ENCODE assay signal across 1 cellular context in the genomic region with DNA sequence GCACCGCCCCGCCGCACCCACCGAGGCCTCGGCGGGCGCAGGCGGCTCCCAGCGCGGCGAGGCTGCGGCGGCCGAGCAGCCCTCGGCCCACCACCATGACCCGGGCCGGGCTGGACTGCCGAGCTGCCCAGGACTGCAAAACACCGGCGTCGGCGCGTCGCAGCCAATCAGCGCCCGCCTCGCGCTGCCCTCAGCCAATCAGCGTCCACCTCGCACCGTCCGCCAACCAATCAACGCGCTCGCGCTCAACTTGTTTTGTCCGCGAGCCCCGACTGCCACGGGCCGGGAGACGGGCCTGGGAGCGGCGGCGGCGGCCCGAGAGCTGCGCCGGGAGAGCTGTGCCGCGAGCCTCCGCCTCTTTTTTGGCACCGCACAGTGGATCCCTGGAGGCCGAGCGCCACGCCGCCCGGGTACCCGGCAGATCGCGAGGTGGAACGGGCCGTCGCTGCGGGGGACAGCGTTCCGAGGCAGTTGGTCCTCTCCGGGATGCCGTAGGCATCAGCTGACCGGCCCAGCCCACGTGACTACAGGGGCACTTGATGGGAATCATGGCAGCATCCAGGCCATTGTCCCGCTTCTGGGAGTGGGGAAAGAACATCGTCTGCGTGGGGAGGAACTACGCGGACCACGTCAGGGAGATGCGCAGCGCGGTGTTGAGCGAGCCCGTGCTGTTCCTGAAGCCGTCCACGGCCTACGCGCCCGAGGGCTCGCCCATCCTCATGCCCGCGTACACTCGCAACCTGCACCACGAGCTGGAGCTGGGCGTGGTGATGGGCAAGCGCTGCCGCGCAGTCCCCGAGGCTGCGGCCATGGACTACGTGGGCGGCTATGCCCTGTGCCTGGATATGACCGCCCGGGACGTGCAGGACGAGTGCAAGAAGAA.
TF ChIP-seq lines count a peak whose summit lies in the region.

Gene FAHD1, plus strand, starts transcription at position 516 of the 883 bp plus-strand sequence. Its CDS starts 33 bp downstream, at position 549.
Gene HAGH, minus strand, starts transcription at position 135 of the 883 bp plus-strand sequence. Its CDS starts 38 bp downstream, at position 97.

TF ChIP-seq in GM12878, 131 proteins besides CTCF, POLR2A, EP300 and RAD21 (continued from another document and continues in another):
- peak; percentile 98 for TF ChIP-seq NKRF (conservative IDR thresholded peaks at IDR 0.05)
- TF ChIP-seq, protein P1, sequence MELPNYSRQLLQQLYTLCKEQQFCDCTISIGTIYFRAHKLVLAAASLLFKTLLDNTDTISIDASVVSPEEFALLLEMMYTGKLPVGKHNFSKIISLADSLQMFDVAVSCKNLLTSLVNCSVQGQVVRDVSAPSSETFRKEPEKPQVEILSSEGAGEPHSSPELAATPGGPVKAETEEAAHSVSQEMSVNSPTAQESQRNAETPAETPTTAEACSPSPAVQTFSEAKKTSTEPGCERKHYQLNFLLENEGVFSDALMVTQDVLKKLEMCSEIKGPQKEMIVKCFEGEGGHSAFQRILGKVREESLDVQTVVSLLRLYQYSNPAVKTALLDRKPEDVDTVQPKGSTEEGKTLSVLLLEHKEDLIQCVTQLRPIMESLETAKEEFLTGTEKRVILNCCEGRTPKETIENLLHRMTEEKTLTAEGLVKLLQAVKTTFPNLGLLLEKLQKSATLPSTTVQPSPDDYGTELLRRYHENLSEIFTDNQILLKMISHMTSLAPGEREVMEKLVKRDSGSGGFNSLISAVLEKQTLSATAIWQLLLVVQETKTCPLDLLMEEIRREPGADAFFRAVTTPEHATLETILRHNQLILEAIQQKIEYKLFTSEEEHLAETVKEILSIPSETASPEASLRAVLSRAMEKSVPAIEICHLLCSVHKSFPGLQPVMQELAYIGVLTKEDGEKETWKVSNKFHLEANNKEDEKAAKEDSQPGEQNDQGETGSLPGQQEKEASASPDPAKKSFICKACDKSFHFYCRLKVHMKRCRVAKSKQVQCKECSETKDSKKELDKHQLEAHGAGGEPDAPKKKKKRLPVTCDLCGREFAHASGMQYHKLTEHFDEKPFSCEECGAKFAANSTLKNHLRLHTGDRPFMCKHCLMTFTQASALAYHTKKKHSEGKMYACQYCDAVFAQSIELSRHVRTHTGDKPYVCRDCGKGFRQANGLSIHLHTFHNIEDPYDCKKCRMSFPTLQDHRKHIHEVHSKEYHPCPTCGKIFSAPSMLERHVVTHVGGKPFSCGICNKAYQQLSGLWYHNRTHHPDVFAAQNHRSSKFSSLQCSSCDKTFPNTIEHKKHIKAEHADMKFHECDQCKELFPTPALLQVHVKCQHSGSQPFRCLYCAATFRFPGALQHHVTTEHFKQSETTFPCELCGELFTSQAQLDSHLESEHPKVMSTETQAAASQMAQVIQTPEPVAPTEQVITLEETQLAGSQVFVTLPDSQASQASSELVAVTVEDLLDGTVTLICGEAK (IDR thresholded peaks at IDR 0.05; ENCODE audit: borderline replicate concordance), result 0 out of 2 replicates have a peak, but pooled peaks have one; percentile 17
- no peak for TF ChIP-seq ZNF622 (IDR thresholded peaks at IDR 0.05)
- TF ChIP-seq, protein P2, sequence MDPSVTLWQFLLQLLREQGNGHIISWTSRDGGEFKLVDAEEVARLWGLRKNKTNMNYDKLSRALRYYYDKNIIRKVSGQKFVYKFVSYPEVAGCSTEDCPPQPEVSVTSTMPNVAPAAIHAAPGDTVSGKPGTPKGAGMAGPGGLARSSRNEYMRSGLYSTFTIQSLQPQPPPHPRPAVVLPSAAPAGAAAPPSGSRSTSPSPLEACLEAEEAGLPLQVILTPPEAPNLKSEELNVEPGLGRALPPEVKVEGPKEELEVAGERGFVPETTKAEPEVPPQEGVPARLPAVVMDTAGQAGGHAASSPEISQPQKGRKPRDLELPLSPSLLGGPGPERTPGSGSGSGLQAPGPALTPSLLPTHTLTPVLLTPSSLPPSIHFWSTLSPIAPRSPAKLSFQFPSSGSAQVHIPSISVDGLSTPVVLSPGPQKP (IDR thresholded peaks at IDR 0.05; ENCODE audit: low read depth, low read length), result no peak; the same call in 1 of the 2 replicates
- no peak for TF ChIP-seq ESRRA (IDR thresholded peaks at IDR 0.05; ENCODE audit: low read length)
- no peak for TF ChIP-seq BACH1 (IDR thresholded peaks at IDR 0.05; ENCODE audit: borderline replicate concordance)
- TF ChIP-seq NR2C2 (IDR thresholded peaks at IDR 0.05; ENCODE audit: borderline replicate concordance, control insufficient read depth, insufficient read length, low read depth), result no peak
- no peak for TF ChIP-seq NRF1 (conservative IDR thresholded peaks at IDR 0.05; ENCODE audit: low read depth, low read length)
- TF ChIP-seq, protein P3, sequence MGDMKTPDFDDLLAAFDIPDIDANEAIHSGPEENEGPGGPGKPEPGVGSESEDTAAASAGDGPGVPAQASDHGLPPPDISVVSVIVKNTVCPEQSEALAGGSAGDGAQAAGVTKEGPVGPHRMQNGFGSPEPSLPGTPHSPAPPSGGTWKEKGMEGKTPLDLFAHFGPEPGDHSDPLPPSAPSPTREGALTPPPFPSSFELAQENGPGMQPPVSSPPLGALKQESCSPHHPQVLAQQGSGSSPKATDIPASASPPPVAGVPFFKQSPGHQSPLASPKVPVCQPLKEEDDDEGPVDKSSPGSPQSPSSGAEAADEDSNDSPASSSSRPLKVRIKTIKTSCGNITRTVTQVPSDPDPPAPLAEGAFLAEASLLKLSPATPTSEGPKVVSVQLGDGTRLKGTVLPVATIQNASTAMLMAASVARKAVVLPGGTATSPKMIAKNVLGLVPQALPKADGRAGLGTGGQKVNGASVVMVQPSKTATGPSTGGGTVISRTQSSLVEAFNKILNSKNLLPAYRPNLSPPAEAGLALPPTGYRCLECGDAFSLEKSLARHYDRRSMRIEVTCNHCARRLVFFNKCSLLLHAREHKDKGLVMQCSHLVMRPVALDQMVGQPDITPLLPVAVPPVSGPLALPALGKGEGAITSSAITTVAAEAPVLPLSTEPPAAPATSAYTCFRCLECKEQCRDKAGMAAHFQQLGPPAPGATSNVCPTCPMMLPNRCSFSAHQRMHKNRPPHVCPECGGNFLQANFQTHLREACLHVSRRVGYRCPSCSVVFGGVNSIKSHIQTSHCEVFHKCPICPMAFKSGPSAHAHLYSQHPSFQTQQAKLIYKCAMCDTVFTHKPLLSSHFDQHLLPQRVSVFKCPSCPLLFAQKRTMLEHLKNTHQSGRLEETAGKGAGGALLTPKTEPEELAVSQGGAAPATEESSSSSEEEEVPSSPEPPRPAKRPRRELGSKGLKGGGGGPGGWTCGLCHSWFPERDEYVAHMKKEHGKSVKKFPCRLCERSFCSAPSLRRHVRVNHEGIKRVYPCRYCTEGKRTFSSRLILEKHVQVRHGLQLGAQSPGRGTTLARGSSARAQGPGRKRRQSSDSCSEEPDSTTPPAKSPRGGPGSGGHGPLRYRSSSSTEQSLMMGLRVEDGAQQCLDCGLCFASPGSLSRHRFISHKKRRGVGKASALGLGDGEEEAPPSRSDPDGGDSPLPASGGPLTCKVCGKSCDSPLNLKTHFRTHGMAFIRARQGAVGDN (IDR thresholded peaks at IDR 0.05), result 0 out of 2 replicates have a peak, but pooled peaks have one; percentile 14
- no peak for TF ChIP-seq SMAD1 (IDR thresholded peaks at IDR 0.05; ENCODE audit: low read depth, partially characterized antibody)
- peak; percentile 62 for TF ChIP-seq IRF4 (IDR thresholded peaks at IDR 0.05; ENCODE audit: low read depth, low read length)
- no peak for TF ChIP-seq RBBP5 (conservative IDR thresholded peaks at IDR 0.05)
- TF ChIP-seq, protein P4, sequence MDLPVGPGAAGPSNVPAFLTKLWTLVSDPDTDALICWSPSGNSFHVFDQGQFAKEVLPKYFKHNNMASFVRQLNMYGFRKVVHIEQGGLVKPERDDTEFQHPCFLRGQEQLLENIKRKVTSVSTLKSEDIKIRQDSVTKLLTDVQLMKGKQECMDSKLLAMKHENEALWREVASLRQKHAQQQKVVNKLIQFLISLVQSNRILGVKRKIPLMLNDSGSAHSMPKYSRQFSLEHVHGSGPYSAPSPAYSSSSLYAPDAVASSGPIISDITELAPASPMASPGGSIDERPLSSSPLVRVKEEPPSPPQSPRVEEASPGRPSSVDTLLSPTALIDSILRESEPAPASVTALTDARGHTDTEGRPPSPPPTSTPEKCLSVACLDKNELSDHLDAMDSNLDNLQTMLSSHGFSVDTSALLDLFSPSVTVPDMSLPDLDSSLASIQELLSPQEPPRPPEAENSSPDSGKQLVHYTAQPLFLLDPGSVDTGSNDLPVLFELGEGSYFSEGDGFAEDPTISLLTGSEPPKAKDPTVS (IDR thresholded peaks at IDR 0.05; ENCODE audit: low read depth, low read length), result no peak
- TF ChIP-seq CEBPB (IDR thresholded peaks at IDR 0.05; ENCODE audit: borderline replicate concordance in 1 of 2, low read depth in 2 of 2, low read length in 2 of 2), result no peak
- TF ChIP-seq NR2F1 (conservative IDR thresholded peaks at IDR 0.05), result peak; percentile 34; the same call in 1 of the 2 replicates
- TF ChIP-seq NFXL1 (IDR thresholded peaks at IDR 0.05; ENCODE audit: borderline replicate concordance), result no peak
- TF ChIP-seq HDAC2 (IDR thresholded peaks at IDR 0.05), result peak; percentile 93
- peak; percentile 46 for TF ChIP-seq RUNX3 (IDR thresholded peaks at IDR 0.05; ENCODE audit: low read length)
- no peak for TF ChIP-seq TCF12 (IDR thresholded peaks at IDR 0.05; ENCODE audit: low read depth, low read length)
- TF ChIP-seq FOS (IDR thresholded peaks at IDR 0.05; ENCODE audit: borderline replicate concordance, extremely low read depth, insufficient read length), result peak; percentile 69
- TF ChIP-seq BRCA1 (IDR thresholded peaks at IDR 0.05; ENCODE audit: low read depth, low read length), result no peak
- no peak for TF ChIP-seq ZNF384 (IDR thresholded peaks at IDR 0.05; ENCODE audit: borderline replicate concordance, low read depth, low read length)
- 0 out of 2 replicates have a peak, but pooled peaks have one; percentile 69 for TF ChIP-seq HDGF (IDR thresholded peaks at IDR 0.05)
- TF ChIP-seq SMARCA5 (IDR thresholded peaks at IDR 0.05), result no peak
- TF ChIP-seq ATF3 (IDR thresholded peaks at IDR 0.05; ENCODE audit: borderline replicate concordance, extremely low read depth, low read depth, low read length), result peak; percentile 99
- TF ChIP-seq NFYA (IDR thresholded peaks at IDR 0.05; ENCODE audit: borderline replicate concordance, low read depth, low read length), result no peak
- TF ChIP-seq YY1 (IDR thresholded peaks at IDR 0.05; ENCODE audit: low read depth, low read length), result peak; percentile 97
- TF ChIP-seq POU2F2 (IDR thresholded peaks at IDR 0.05; ENCODE audit: borderline replicate concordance, low read depth, low read length), result peak; percentile 77
- peak; percentile 84; the same call in 1 of the 2 replicates for TF ChIP-seq POLR2AphosphoS5 (IDR thresholded peaks at IDR 0.05; ENCODE audit: low read length)
- no peak; a peak in 1 of 4 replicates for TF ChIP-seq SRF (IDR thresholded peaks at IDR 0.05; ENCODE audit: low read depth in 2 of 2, low read length in 2 of 2)
- no peak for TF ChIP-seq TCF3 (IDR thresholded peaks at IDR 0.05; ENCODE audit: borderline replicate concordance, insufficient read depth, low read depth, low read length)
- TF ChIP-seq FOXM1 (IDR thresholded peaks at IDR 0.05; ENCODE audit: low read depth, low read length), result no peak
- TF ChIP-seq MLLT1 (IDR thresholded peaks at IDR 0.05), result peak; percentile 32; the same call in 1 of the 2 replicates
- TF ChIP-seq, protein P5, sequence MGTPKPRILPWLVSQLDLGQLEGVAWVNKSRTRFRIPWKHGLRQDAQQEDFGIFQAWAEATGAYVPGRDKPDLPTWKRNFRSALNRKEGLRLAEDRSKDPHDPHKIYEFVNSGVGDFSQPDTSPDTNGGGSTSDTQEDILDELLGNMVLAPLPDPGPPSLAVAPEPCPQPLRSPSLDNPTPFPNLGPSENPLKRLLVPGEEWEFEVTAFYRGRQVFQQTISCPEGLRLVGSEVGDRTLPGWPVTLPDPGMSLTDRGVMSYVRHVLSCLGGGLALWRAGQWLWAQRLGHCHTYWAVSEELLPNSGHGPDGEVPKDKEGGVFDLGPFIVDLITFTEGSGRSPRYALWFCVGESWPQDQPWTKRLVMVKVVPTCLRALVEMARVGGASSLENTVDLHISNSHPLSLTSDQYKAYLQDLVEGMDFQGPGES (IDR thresholded peaks at IDR 0.05), result peak; percentile 48; the same call in 1 of the 2 replicates
- no peak for TF ChIP-seq WRNIP1 (IDR thresholded peaks at IDR 0.05; ENCODE audit: borderline replicate concordance, low read depth, low read length)
- TF ChIP-seq PKNOX1 (IDR thresholded peaks at IDR 0.05), result peak; percentile 54; the same call in 1 of the 2 replicates
- peak; percentile 73 for TF ChIP-seq LARP7 (IDR thresholded peaks at IDR 0.05)
